9 cellular contexts compared by ENCODE assay signal in the genomic region with DNA sequence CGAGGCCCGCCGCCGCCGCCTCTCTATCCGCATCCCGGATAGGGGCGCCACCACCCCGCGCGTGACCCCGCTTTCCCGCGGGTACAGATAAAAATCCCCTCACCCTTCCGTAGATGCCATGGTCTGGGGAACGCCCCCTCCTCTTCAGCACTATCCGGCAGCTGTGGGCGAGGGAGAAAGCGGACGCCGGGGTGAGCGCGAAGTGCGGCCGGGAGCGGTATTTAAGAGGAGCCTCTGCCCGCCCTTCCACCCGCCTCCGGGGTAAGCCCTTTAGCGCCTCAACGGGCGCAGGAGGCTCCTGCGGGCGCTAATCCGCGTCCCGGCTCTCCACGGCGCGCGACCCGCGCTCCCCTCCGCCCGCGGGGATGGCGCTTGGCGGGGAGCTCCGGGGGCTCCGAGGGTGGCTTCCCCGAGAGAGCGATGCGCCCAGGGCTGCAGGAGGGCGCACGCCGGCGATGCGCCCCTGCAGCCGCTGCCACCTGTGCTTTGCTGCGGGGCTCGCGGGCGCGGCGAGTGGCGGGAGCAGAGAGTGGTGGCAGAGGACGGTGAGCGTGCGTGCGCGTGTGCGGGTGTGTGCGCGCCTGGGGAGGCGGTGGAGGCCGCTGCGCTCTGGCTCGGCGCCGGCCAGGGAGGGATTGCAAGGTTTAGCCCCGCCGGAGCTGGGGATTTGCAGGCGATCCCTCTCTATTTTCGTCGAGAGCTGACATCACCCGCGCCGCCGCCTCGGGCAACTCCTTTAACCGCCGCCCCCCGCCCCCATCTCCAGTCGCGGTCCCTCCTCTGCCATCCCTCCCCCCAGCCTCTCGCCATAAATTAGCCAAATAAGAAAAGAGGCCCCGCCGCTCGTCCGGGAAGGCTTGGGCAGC. TPM values are rescaled to one million over a fixed set of nuclear protein-coding genes. Genes with fewer than 3 reads are reported as not detected.
DNase-seq lines count a peak whose midpoint lies in the region; ATAC-seq and TF ChIP-seq lines count a peak whose summit lies in the region.
"Had no signal": no experiment of that assay in that cellular context is flagged by ENCODE, and none has a peak within 500 bp of the region (broad histone marks: within the 10 kb centered on the region; RNA-seq: fewer than 3 reads in every experiment).

SLC1A2 (minus strand) TSS at position 712 of the 866 bp plus-strand sequence; CDS start at position 120, 592 bp downstream.

- BruUV-seq in MCF 10A (replicated peaks; lab: Mats Ljungman, UMichigan), result no TSS peak

- no peak within 1 kb of the TSS for H3K27ac Mint-ChIP-seq in MCF 10A (ENCODE audit: low read depth, unreplicated experiment)
- no peak within 1 kb of the TSS for H3K27ac Mint-ChIP-seq in immature natural killer cell

- no peaks in the 10 kb centered on the region for H3K9me3 Mint-ChIP-seq in MCF 10A (ENCODE audit: unreplicated experiment)
- no peaks in the 10 kb centered on the region for H3K9me3 Mint-ChIP-seq in immature natural killer cell

- intact Hi-C loops in MCF 10A (cut with micrococcal nuclease), result no loop called here

- POLR2A ChIA-PET in MCF 10A (lab: Yijun Ruan, JAX), result interaction anchor here (0.6 to 1.2 kb wide), 2 partner anchors 7 to 23 kb away, joined by 3 read pairs; no protein-coding TSS in a partner anchor

- CTCF ChIA-PET in MCF 10A (lab: Yijun Ruan, JAX), result interaction anchor here (0.5 to 0.6 kb wide), 3 partner anchors 15 to 1054 kb away, joined by 3 read pairs; no protein-coding TSS in a partner anchor

- H3K4me3 Mint-ChIP-seq in MCF 10A (ENCODE audit: unreplicated experiment) (peak within 1 kb of the TSS; percentile 35), immature natural killer cell (peak within 1 kb of the TSS in 3 of 5 donors; percentile 22 to 63 (median 31))

- ATAC-seq in GM21367 (IDR thresholded peaks at IDR 0.05; ENCODE audit: unreplicated experiment), result no peak

- H3K36me3 Mint-ChIP-seq in MCF 10A (ENCODE audit: insufficient read depth, unreplicated experiment) (no peaks in the 10 kb centered on the region), immature natural killer cell (peaks cover 0 to 3% (median 0%) of the 10 kb centered on the region in 3 donors)

- DNase-seq in DMS53 (lab: John Stamatoyannopoulos, UW) (peak; percentile 60), DMS53 treated with DMSO at 0.1 percent for 48 hours (lab: John Stamatoyannopoulos, UW; ENCODE audit: unreplicated experiment) (no peak), NCI-H1930 (lab: John Stamatoyannopoulos, UW) (peak; percentile 51 to 62), MCF 10A (ENCODE audit: unreplicated experiment) (no peak), immature natural killer cell (no peak)
- peak; percentile 32 for DNase-seq in stimulated activated CD8-positive, alpha-beta memory T cell treated with anti-CD3 and anti-CD28 coated beads, Interleukin-4, amount 100 ng/mL, for 48 hours
- DNase-seq in activated CD4-positive, CD25-positive, alpha-beta regulatory T cell (lab: John Stamatoyannopoulos, UW), result no peak

- H3K4me1 Mint-ChIP-seq in MCF 10A (ENCODE audit: insufficient read depth, unreplicated experiment) (no peaks in the 10 kb centered on the region), immature natural killer cell (peaks cover 0 to 3% of the 10 kb centered on the region in 2 donors)

- peaks cover 93% of the 10 kb centered on the region for H3K27me3 Mint-ChIP-seq in MCF 10A (ENCODE audit: insufficient read depth, unreplicated experiment)
- H3K27me3 Mint-ChIP-seq in immature natural killer cell (ENCODE audit: low read depth in 3 of 3), result peaks cover 25 to 32% (median 27%) of the 10 kb centered on the region in 3 donors

- TF ChIP-seq CTCF in MCF 10A (IDR thresholded peaks at IDR 0.05; ENCODE audit: unreplicated experiment), result no peak

RNA-seq across cellular contexts. Expression of gene SLC1A2, which starts in this region (rescaled TPM):
- not detected in 2 replicates for total RNA-seq in MCF 10A (2022)
- polyA plus RNA-seq in immature natural killer cell, result under 1 TPM in 2 of 3 donors, not detected in 1; 0.03 to 0.06 TPM
- total RNA-seq: activated CD8-positive, alpha-beta memory T cell treated with anti-CD3 and anti-CD28 coated beads for 36 hours had no signal

Comparison
In these comparisons a context has a peak if more than half of its experiments do, and no peak if none do; other contexts are left out.
1. DNase-seq: peak in DMS53 (single experiment), NCI-H1930 (2 of 2) and stimulated activated CD8-positive, alpha-beta memory T cell treated with anti-CD3 and anti-CD28 coated beads, Interleukin-4, amount 100 ng/mL, for 48 hours (single experiment); none in DMS53 treated with DMSO at 0.1 percent for 48 hours (single experiment), MCF 10A (single experiment), immature natural killer cell (0 of 3) and activated CD4-positive, CD25-positive, alpha-beta regulatory T cell (0 of 4).